ENCODE assay signal across 8 cellular contexts in the genomic region with DNA sequence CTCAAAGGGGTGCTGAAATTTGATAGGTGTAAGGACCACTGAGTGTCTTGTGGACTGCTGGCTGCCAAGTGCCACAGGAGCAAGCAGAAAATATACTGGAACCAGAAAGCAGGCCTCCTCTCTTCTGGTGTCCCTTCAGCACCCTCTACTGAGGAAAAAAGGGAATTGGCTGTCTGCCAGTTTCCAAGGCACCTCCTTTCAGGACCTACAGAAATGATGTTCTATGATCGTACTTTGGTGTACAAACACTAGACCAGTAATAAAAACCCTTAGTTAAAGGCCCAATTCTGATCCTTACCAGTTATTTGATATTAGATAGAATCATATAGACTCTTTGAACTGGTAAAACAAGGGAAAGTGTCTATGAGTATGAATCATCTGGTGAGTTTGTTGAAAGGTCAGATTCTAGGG. TPM values are rescaled to one million over a fixed set of nuclear protein-coding genes. Genes with fewer than 3 reads are reported as not detected.
DNase-seq lines count a peak whose midpoint lies in the region; ATAC-seq and TF ChIP-seq lines count a peak whose summit lies in the region.

No MANE protein-coding gene starts in this region.

- H3K9me3 ChIP-seq in OCI-LY7 (ENCODE audit: low read length) (no peaks in the 10 kb centered on the region), suprapubic skin (no peaks in the 10 kb centered on the region)

- H3K27ac ChIP-seq in KMS-11: no peak overlapping the region
- H3K27ac ChIP-seq in OCI-LY7 (ENCODE audit: low read depth, low read length, poor library complexity, severe bottlenecking): no peak overlapping the region
- no peak overlapping the region for H3K27ac ChIP-seq in suprapubic skin

- peaks cover 9% of the 10 kb centered on the region; the same call in 1 of the 2 replicates for H3K79me2 ChIP-seq in KMS-11 (ENCODE audit: insufficient read depth, low read depth)
- peaks cover 13% of the 10 kb centered on the region; the same call in 1 of the 2 replicates for H3K79me2 ChIP-seq in OCI-LY7 (ENCODE audit: insufficient read depth, low read depth, low read length)

- no peak overlapping the region for H3K27ac Mint-ChIP-seq in activated naive CD4-positive, alpha-beta T cell treated with anti-CD3 and anti-CD28 coated beads for 36 hours
- no peak overlapping the region for H3K27ac Mint-ChIP-seq in glutamatergic neuron (ENCODE audit: unreplicated experiment)

- H3K36me3 ChIP-seq in KMS-11 (ENCODE audit: insufficient read depth) (no peaks in the 10 kb centered on the region), OCI-LY7 (ENCODE audit: insufficient read depth, low read length) (peaks cover 26% of the 10 kb centered on the region; the same call in 1 of the 2 replicates), suprapubic skin (no peaks in the 10 kb centered on the region)

- peaks cover 3% of the 10 kb centered on the region; the same call in 1 of the 2 replicates for H4K20me1 ChIP-seq in KMS-11 (ENCODE audit: insufficient read depth)
- peaks cover 12% of the 10 kb centered on the region; the same call in 1 of the 2 replicates for H4K20me1 ChIP-seq in OCI-LY7 (ENCODE audit: insufficient read depth, low read length)

- H3K9ac ChIP-seq in KMS-11: no peak overlapping the region

- CTCF ChIA-PET in OCI-LY7 (lab: Charles Lee; ENCODE audit: unreplicated experiment): no interaction called here
- CTCF ChIA-PET in activated naive CD4-positive, alpha-beta T cell treated with anti-CD3 and anti-CD28 coated beads for 36 hours (lab: Charles Lee): interaction anchor here (1.1 to 1.2 kb wide), 2 partner anchors 42 to 72 kb away, joined by 3 to 4 read pairs; partner anchors contain the start of gene PPM1D

- H2AFZ ChIP-seq in KMS-11 (ENCODE audit: low read depth): no peak overlapping the region
- no peak overlapping the region for H2AFZ ChIP-seq in OCI-LY7 (ENCODE audit: low read length)

- POLR2A ChIA-PET in OCI-LY7 (lab: Charles Lee): no interaction called here

- no peaks in the 10 kb centered on the region for H3K9me2 ChIP-seq in OCI-LY7 (ENCODE audit: insufficient read depth, low read length)

- no peaks in the 10 kb centered on the region for H3K27me3 Mint-ChIP-seq in activated naive CD4-positive, alpha-beta T cell treated with anti-CD3 and anti-CD28 coated beads for 36 hours (ENCODE audit: low read depth)
- peaks cover 2% of the 10 kb centered on the region for H3K27me3 Mint-ChIP-seq in glutamatergic neuron (ENCODE audit: unreplicated experiment)

- no peak for TF ChIP-seq EP300 in suprapubic skin (IDR thresholded peaks at IDR 0.05)

- peak; percentile 90 for DNase-seq in ELR (ENCODE audit: low read depth)
- peak; percentile 68 for DNase-seq in OCI-LY7 (ENCODE audit: low spot score)
- peak; percentile 74 for DNase-seq in activated naive CD4-positive, alpha-beta T cell treated with anti-CD3 and anti-CD28 coated beads for 36 hours
- DNase-seq in glutamatergic neuron: peak; percentile 50
- peak; percentile 95 for DNase-seq in pons (ENCODE audit: low spot score)
- DNase-seq in suprapubic skin (ENCODE audit: low spot score in 2 of 2): no peak

- H3K36me3 Mint-ChIP-seq in activated naive CD4-positive, alpha-beta T cell treated with anti-CD3 and anti-CD28 coated beads for 36 hours (ENCODE audit: low read depth): no peaks in the 10 kb centered on the region
- H3K36me3 Mint-ChIP-seq in glutamatergic neuron (ENCODE audit: unreplicated experiment): no peaks in the 10 kb centered on the region

- H3K4me2 ChIP-seq in KMS-11 (no peak overlapping the region; the same call in 1 of the 2 replicates), OCI-LY7 (ENCODE audit: low read length) (no peak overlapping the region)

- intact Hi-C loops in OCI-LY7 (cut with micrococcal nuclease; ENCODE audit: unreplicated experiment): no loop called here
- intact Hi-C loops in activated naive CD4-positive, alpha-beta T cell treated with anti-CD3 and anti-CD28 coated beads for 36 hours (cut with micrococcal nuclease): loop anchor here (5.0 kb wide), 1 partner anchor 205 kb away; no protein-coding TSS in a partner anchor

- TF ChIP-seq POLR2A in suprapubic skin (IDR thresholded peaks at IDR 0.05): no peak

- H3K4me1 ChIP-seq in KMS-11 (ENCODE audit: low read depth, poor library complexity, severe bottlenecking) (peaks cover 11% of the 10 kb centered on the region), OCI-LY7 (ENCODE audit: insufficient read depth, low read length, poor library complexity, severe bottlenecking) (no peaks in the 10 kb centered on the region), suprapubic skin (peaks cover 8% of the 10 kb centered on the region)

- H3K4me3 Mint-ChIP-seq in activated naive CD4-positive, alpha-beta T cell treated with anti-CD3 and anti-CD28 coated beads for 36 hours: no peak overlapping the region
- H3K4me3 Mint-ChIP-seq in glutamatergic neuron (ENCODE audit: unreplicated experiment): no peak overlapping the region

- 33% methylated on average over 1 of the region's 1 CpG for WGBS in suprapubic skin

- ATAC-seq in GM21528 (IDR thresholded peaks at IDR 0.05; ENCODE audit: low FRiP score, unreplicated experiment): no peak

- no peaks in the 10 kb centered on the region for H3K9me3 Mint-ChIP-seq in activated naive CD4-positive, alpha-beta T cell treated with anti-CD3 and anti-CD28 coated beads for 36 hours
- no peaks in the 10 kb centered on the region for H3K9me3 Mint-ChIP-seq in glutamatergic neuron (ENCODE audit: unreplicated experiment)

- TSS peak; percentile 26 for BruUV-seq in OCI-LY7 (replicated peaks; lab: Mats Ljungman, UMichigan)

- TF ChIP-seq CTCF in KMS-11 (conservative IDR thresholded peaks at IDR 0.05; ENCODE audit: low read depth, low read length): peak; percentile 83
- TF ChIP-seq CTCF in OCI-LY7 (conservative IDR thresholded peaks at IDR 0.05; ENCODE audit: low read length): peak; percentile 81
- TF ChIP-seq CTCF in glutamatergic neuron (IDR thresholded peaks at IDR 0.05; ENCODE audit: partially characterized antibody, unreplicated experiment): peak; percentile 45
- peak in 1 of 2 donors; percentile 20 for TF ChIP-seq CTCF in suprapubic skin (IDR thresholded peaks at IDR 0.05)

- H3K4me3 ChIP-seq in KMS-11 (IDR thresholded peaks at IDR 0.05; ENCODE audit: insufficient read depth, low read depth, low read length) (no peak overlapping the region), OCI-LY7 (ENCODE audit: low read depth, low read length, poor library complexity, severe bottlenecking) (no peak overlapping the region), suprapubic skin (no peak overlapping the region)

- H3K27me3 ChIP-seq in KMS-11 (ENCODE audit: insufficient read depth, low read depth) (no peaks in the 10 kb centered on the region), suprapubic skin (no peaks in the 10 kb centered on the region)

- H3K4me1 Mint-ChIP-seq in activated naive CD4-positive, alpha-beta T cell treated with anti-CD3 and anti-CD28 coated beads for 36 hours (ENCODE audit: low read depth): peaks cover 13% of the 10 kb centered on the region
- peaks cover 3% of the 10 kb centered on the region for H3K4me1 Mint-ChIP-seq in glutamatergic neuron (ENCODE audit: low read depth, unreplicated experiment)

RNA-seq across cellular contexts. Expression of gene BCAS3, which starts 35.8 kb away (rescaled TPM):
- 12.1 and 13.4 TPM in 2 replicates for total RNA-seq in OCI-LY7 (2014; rRNA removed; shearing (Covaris generic))
- total RNA-seq in OCI-LY7 (2022) (14.5 and 17.1 TPM in 2 replicates), glutamatergic neuron (ENCODE audit: unreplicated experiment) (44.8 TPM), suprapubic skin (10 to 100 TPM; 41.0 to 81.4 (median 45.6) TPM)
- total RNA-seq in activated naive CD4-positive, alpha-beta T cell treated with anti-CD3 and anti-CD28 coated beads for 36 hours: 1 to 10 TPM; 7.2 to 7.5 TPM

RNA-seq across cellular contexts. Expression of gene PPM1D, which starts 41.8 kb away (rescaled TPM):
- 9.1 and 14.2 TPM in 2 replicates for total RNA-seq in OCI-LY7 (2014; rRNA removed; shearing (Covaris generic))
- total RNA-seq in OCI-LY7 (2022) (16.4 and 16.5 TPM in 2 replicates), glutamatergic neuron (ENCODE audit: unreplicated experiment) (19.3 TPM), suprapubic skin (10 to 100 TPM in 3 of 4 donors, 1 to 10 TPM in 1; 7.0 to 13.0 (median 11.9) TPM)
- 10 to 100 TPM; 11.8 to 13.1 TPM for total RNA-seq in activated naive CD4-positive, alpha-beta T cell treated with anti-CD3 and anti-CD28 coated beads for 36 hours

Comparison
In these comparisons a context has a peak if more than half of its experiments do, and no peak if none do; other contexts are left out.
1. DNase-seq: peak in ELR (single experiment), OCI-LY7 (single experiment), activated naive CD4-positive, alpha-beta T cell treated with anti-CD3 and anti-CD28 coated beads for 36 hours (single experiment), glutamatergic neuron (single experiment) and pons (single experiment); none in suprapubic skin (0 of 2).